ENCODE assay signal across 13 cellular contexts in genomic region chr2:200741468-200742202, GRCh38.
DNase-seq lines count a peak whose midpoint lies in the region; ATAC-seq and TF ChIP-seq lines count a peak whose summit lies in the region.
"Had no signal": no experiment of that assay in that cellular context is flagged by ENCODE, and none has a peak within 500 bp of the region (broad histone marks: within the 10 kb centered on the region; RNA-seq: fewer than 3 reads in every experiment).

No MANE protein-coding gene starts in this region.

- DNase-seq in HuH-7.5 (ENCODE audit: low spot score), result peak; percentile 40
- DNase-seq in tibial artery, result no peak
- DNase-seq in activated CD8-positive, alpha-beta T cell treated with anti-CD3 and anti-CD28 coated beads for 36 hours, result no peak
- no peak for DNase-seq in DMS114 treated with DMSO at 0.1 percent for 48 hours (lab: John Stamatoyannopoulos, UW; ENCODE audit: unreplicated experiment)
- DNase-seq: activated T-cell treated with anti-CD3 and anti-CD28 coated beads, Interleukin-2, amount 50 U/mL, for 1 hour; midbrain; NCI-H187; stimulated activated naive CD4-positive, alpha-beta T cell had no signal

- H3K9me3 Mint-ChIP-seq in activated CD8-positive, alpha-beta T cell treated with anti-CD3 and anti-CD28 coated beads for 36 hours, result no peaks in the 10 kb centered on the region
- H3K9me3 Mint-ChIP-seq: brain had no signal

- peaks cover 2 to 15% of the 10 kb centered on the region in 2 donors for H3K4me1 ChIP-seq in esophagus (ENCODE audit: control insufficient read depth in 2 of 2, insufficient read depth in 2 of 2, low read length in 1 of 2)
- H3K4me1 ChIP-seq in mucosa of stomach (ENCODE audit: control insufficient read depth, insufficient read depth, low read length), result peaks cover 28% of the 10 kb centered on the region
- peaks cover 0 to 42% (median 31%) of the 10 kb centered on the region in 4 donors for H3K4me1 ChIP-seq in tibial artery

- H3K4me3 Mint-ChIP-seq in activated CD8-positive, alpha-beta T cell treated with anti-CD3 and anti-CD28 coated beads for 36 hours, result no peak overlapping the region
- H3K4me3 Mint-ChIP-seq: brain had no signal

- ATAC-seq in activated CD8-positive, alpha-beta T cell treated with anti-CD3 and anti-CD28 coated beads for 36 hours, result no peak
- ATAC-seq in activated CD4-positive, CD25-positive, alpha-beta regulatory T cell treated with anti-CD3 and anti-CD28 coated beads, Interleukin-2, amount 50 U/mL, for 24 hours, result no peak
- ATAC-seq in GM19328 (IDR thresholded peaks at IDR 0.05; ENCODE audit: unreplicated experiment), result no peak

- H3K4me3 ChIP-seq in esophagus (ENCODE audit: low read depth in 1 of 2, low read length in 2 of 2) (no peak overlapping the region), mucosa of stomach (ENCODE audit: low read length) (no peak overlapping the region), tibial artery (no peak overlapping the region)

- H3K36me3 ChIP-seq in esophagus (ENCODE audit: control insufficient read depth in 2 of 2, insufficient read depth in 2 of 2, low read length in 1 of 2), result no peaks in the 10 kb centered on the region
- H3K36me3 ChIP-seq in mucosa of stomach (ENCODE audit: control insufficient read depth, insufficient read depth, low read length), result no peaks in the 10 kb centered on the region
- no peaks in the 10 kb centered on the region for H3K36me3 ChIP-seq in tibial artery

- no peak for TF ChIP-seq CTCF in tibial artery (IDR thresholded peaks at IDR 0.05)
- no peak for TF ChIP-seq CTCF in activated CD8-positive, alpha-beta T cell treated with anti-CD3 and anti-CD28 coated beads for 36 hours (IDR thresholded peaks at IDR 0.05)

- H3K27ac Mint-ChIP-seq in activated CD8-positive, alpha-beta T cell treated with anti-CD3 and anti-CD28 coated beads for 36 hours, result no peak overlapping the region

- no peaks in the 10 kb centered on the region for H3K27me3 Mint-ChIP-seq in activated CD8-positive, alpha-beta T cell treated with anti-CD3 and anti-CD28 coated beads for 36 hours

- H3K9ac ChIP-seq in mucosa of stomach (ENCODE audit: low read length), result peak overlapping the region; percentile 10

- 51 to 52% methylated on average over 8 of the region's 8 CpGs for WGBS in esophagus, 2 donors

- no peaks in the 10 kb centered on the region for H3K9me3 ChIP-seq in esophagus (ENCODE audit: control insufficient read depth in 2 of 2, insufficient read depth in 1 of 2, low read depth in 1 of 2, low read length in 1 of 2)
- H3K9me3 ChIP-seq in mucosa of stomach (ENCODE audit: control insufficient read depth, low read length), result no peaks in the 10 kb centered on the region
- no peaks in the 10 kb centered on the region for H3K9me3 ChIP-seq in tibial artery

- H3K36me3 Mint-ChIP-seq in activated CD8-positive, alpha-beta T cell treated with anti-CD3 and anti-CD28 coated beads for 36 hours (ENCODE audit: low read depth), result no peaks in the 10 kb centered on the region
- H3K36me3 Mint-ChIP-seq: brain had no signal

- H3K27ac ChIP-seq in esophagus (ENCODE audit: low read depth in 2 of 2, low read length in 1 of 2) (peak overlapping the region; percentile 62 to 85), tibial artery (peak overlapping the region; percentile 82 to 95)

- CTCF ChIA-PET in activated CD8-positive, alpha-beta T cell treated with anti-CD3 and anti-CD28 coated beads for 36 hours (lab: Charles Lee), result interaction anchor here (1.4 kb wide), 1 partner anchor 9 kb away, joined by 3 read pairs; no protein-coding TSS in a partner anchor

- intact Hi-C loops in tibial artery (cut with DNase I; ENCODE audit: low total_unique reads), result no loop called here
- intact Hi-C loops in activated CD8-positive, alpha-beta T cell treated with anti-CD3 and anti-CD28 coated beads for 36 hours (cut with micrococcal nuclease), result no loop called here

- H3K27me3 ChIP-seq in esophagus (ENCODE audit: control insufficient read depth in 1 of 2, insufficient read depth in 2 of 2, low read length in 2 of 2) (no peaks in the 10 kb centered on the region), mucosa of stomach (ENCODE audit: control insufficient read depth, insufficient read depth, low read length) (no peaks in the 10 kb centered on the region), tibial artery (no peaks in the 10 kb centered on the region)

- peaks cover 6% of the 10 kb centered on the region for H3K4me1 Mint-ChIP-seq in activated CD8-positive, alpha-beta T cell treated with anti-CD3 and anti-CD28 coated beads for 36 hours (ENCODE audit: low read depth)
- H3K4me1 Mint-ChIP-seq: brain had no signal

- POLR2A ChIA-PET in activated CD8-positive, alpha-beta T cell treated with anti-CD3 and anti-CD28 coated beads for 36 hours (lab: Charles Lee), result interaction anchor here (1.6 kb wide), 1 partner anchor 10 kb away, joined by 3 read pairs; no protein-coding TSS in a partner anchor
